Comparison of ENCODE assay signal across 20 cellular contexts in genomic region chr1:4380564-4381168, GRCh38.
A peak's percentile ranks its signal among the peaks of the same experiment; 100 is the strongest.
DNase-seq lines count a peak whose midpoint lies in the region; ATAC-seq and TF ChIP-seq lines count a peak whose summit lies in the region.
"Had no signal": no experiment of that assay in that cellular context is flagged by ENCODE, and none has a peak within 500 bp of the region (broad histone marks: within the 10 kb centered on the region; RNA-seq: fewer than 3 reads in every experiment).

No MANE protein-coding gene starts in this region.

- TF ChIP-seq CTCF in HFFc6 (IDR thresholded peaks at IDR 0.05) (no peak), epithelial cell of esophagus (IDR thresholded peaks at IDR 0.05; ENCODE audit: insufficient read depth, low read depth, low read length, missing control alignments) (no peak)

- peaks cover 82% of the 10 kb centered on the region for H3K9me3 Mint-ChIP-seq in HFFc6

- no peaks in the 10 kb centered on the region for H3K4me1 Mint-ChIP-seq in HFFc6 (ENCODE audit: low read depth)
- H3K4me1 Mint-ChIP-seq: memory B cell, naive B cell had no signal

- DNase-seq in HFFc6: peak; percentile 0
- peak; percentile 18 for DNase-seq in SK-MEL-5 (ENCODE audit: low read depth, low spot score)
- DNase-seq in epithelial cell of esophagus (ENCODE audit: low read depth): peak; percentile 11
- DNase-seq in skeletal muscle cell (ENCODE audit: low read depth): peak; percentile 41
- no peak for DNase-seq in putamen (ENCODE audit: low spot score)
- DNase-seq in NK-92 treated with Interleukin-12 subunit alpha and Interleukin-12 subunit beta, amount 100 ng/mL, for 24 hours (lab: John Stamatoyannopoulos, UW): no peak
- DNase-seq: activated CD4-positive, alpha-beta T cell treated with anti-CD3 and anti-CD28 coated beads for 4 hours; adrenal gland; effector memory CD4-positive, alpha-beta T cell; naive B cell; NCI-H1694; NCI-H82; sigmoid colon; stimulated activated CD4-positive, alpha-beta T cell treated with anti-CD3 and anti-CD28 coated beads, Interleukin-1b, Interleukin-23, amount 100 ng/mL, for 48 hours; stimulated activated naive CD4-positive, alpha-beta T cell; thyroid gland had no signal

- H3K36me3 Mint-ChIP-seq in HFFc6 (ENCODE audit: low read depth): 0 out of 2 replicates have a peak, but pooled peaks cover 8% of the 10 kb centered on the region
- H3K36me3 Mint-ChIP-seq: memory B cell had no signal

- in situ Hi-C loops in SK-MEL-5 (cut with HindIII; ENCODE audit: low pct_unique_long_range_greater_than_20kb, low sequenced_read_pairs): no loop called here

- H3K4me3 ChIP-seq in epithelial cell of esophagus (ENCODE audit: low read length) (no peak overlapping the region), skeletal muscle cell (ENCODE audit: low read depth, low read length) (no peak overlapping the region)
- H3K4me3 ChIP-seq: adrenal gland, hepatocyte, sigmoid colon, thyroid gland had no signal

- no peak overlapping the region for H3K4me3 Mint-ChIP-seq in HFFc6
- H3K4me3 Mint-ChIP-seq: memory B cell, naive B cell had no signal

- H3K27me3 Mint-ChIP-seq in HFFc6 (ENCODE audit: insufficient read depth): no peaks in the 10 kb centered on the region; the same call in 1 of the 2 replicates

- H3K27ac Mint-ChIP-seq in HFFc6: no peak overlapping the region
- H3K27ac Mint-ChIP-seq: memory B cell, naive B cell had no signal

- ATAC-seq in HG03571 (IDR thresholded peaks at IDR 0.05; ENCODE audit: unreplicated experiment): no peak
- ATAC-seq: SK-N-SH treated with all-trans-retinoic acid at 6 μM for 48 hours had no signal

Comparison
In these comparisons a context has a peak if more than half of its experiments do, and no peak if none do; other contexts are left out.
1. DNase-seq: peak in HFFc6 (single experiment), SK-MEL-5 (single experiment), epithelial cell of esophagus (single experiment) and skeletal muscle cell (single experiment); none in putamen (single experiment) and NK-92 treated with Interleukin-12 subunit alpha and Interleukin-12 subunit beta, amount 100 ng/mL, for 24 hours (single experiment).